In genomic region chr1:194870860-194871259, GRCh38 we compare ENCODE assay signal across 1 cellular context.
TF ChIP-seq lines count a peak whose summit lies in the region.

No MANE protein-coding gene starts in this region.

TF ChIP-seq in K562, 482 proteins besides CTCF, POLR2A, EP300 and RAD21 (continued from another document):
- no peak for TF ChIP-seq E4F1 (CRISPR knock-in tag; IDR thresholded peaks at IDR 0.05; ENCODE audit: borderline replicate concordance)
- TF ChIP-seq PRMT5 (CRISPR knock-in tag; IDR thresholded peaks at IDR 0.05) = no peak
- no peak for TF ChIP-seq ZNF445 (CRISPR knock-in tag; IDR thresholded peaks at IDR 0.05; ENCODE audit: low read depth)
- TF ChIP-seq EHMT2 (IDR thresholded peaks at IDR 0.05) = no peak
- no peak for TF ChIP-seq HMG20A (CRISPR knock-in tag; conservative IDR thresholded peaks at IDR 0.05)
- TF ChIP-seq ZNF324 (CRISPR knock-in tag; IDR thresholded peaks at IDR 0.05) = no peak
- TF ChIP-seq ZNF785 (CRISPR knock-in tag; IDR thresholded peaks at IDR 0.05) = no peak
- TF ChIP-seq ETS1 (conservative IDR thresholded peaks at IDR 0.05; ENCODE audit: control insufficient read depth, low read depth, low read length) = no peak
- TF ChIP-seq IRF2 (CRISPR knock-in tag; IDR thresholded peaks at IDR 0.05) = no peak
- TF ChIP-seq ZHX1 (conservative IDR thresholded peaks at IDR 0.05; ENCODE audit: low read length) = no peak
- TF ChIP-seq HES1 (IDR thresholded peaks at IDR 0.05; ENCODE audit: low read depth) = no peak
